In the genomic region with DNA sequence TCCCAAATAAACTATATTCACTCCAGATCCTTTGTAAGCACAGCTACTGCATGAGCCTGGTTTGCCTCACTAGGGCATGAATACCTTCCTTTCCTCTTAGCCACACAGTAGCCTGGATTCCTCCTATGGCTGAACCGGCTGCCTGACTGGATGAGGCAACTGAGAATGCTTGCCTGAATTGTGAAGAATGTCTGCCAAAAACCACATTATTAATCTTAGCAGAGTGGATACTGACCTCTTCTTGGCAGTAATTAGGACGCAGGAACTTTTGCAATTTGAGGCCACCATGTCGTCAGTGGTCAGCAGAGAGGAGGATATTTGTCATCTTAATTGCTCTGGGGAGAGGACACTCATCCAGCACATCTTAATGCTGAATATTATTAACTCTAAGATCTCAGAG, we compare ENCODE assay signal across 18 cellular contexts.
A peak's percentile ranks its signal among the peaks of the same experiment; 100 is the strongest.
DNase-seq lines count a peak whose midpoint lies in the region; ATAC-seq, FAIRE-seq and TF ChIP-seq lines count a peak whose summit lies in the region.
"Had no signal": no experiment of that assay in that cellular context is flagged by ENCODE, and none has a peak within 500 bp of the region (broad histone marks: within the 10 kb centered on the region; RNA-seq: fewer than 3 reads in every experiment).

No MANE protein-coding gene starts in this region.

- H3K36me3 Mint-ChIP-seq in Caco-2 (ENCODE audit: insufficient read depth, unreplicated experiment): no peaks in the 10 kb centered on the region

- CTCF ChIA-PET in Caco-2 (lab: Charles Lee): interaction anchor here (0.6 kb wide), 1 partner anchor 29 kb away, joined by 7 read pairs; no protein-coding TSS in a partner anchor

- BruUV-seq in Caco-2 (replicated peaks; lab: Mats Ljungman, UMichigan): no TSS peak

- TF ChIP-seq POLR2A in body of pancreas (IDR thresholded peaks at IDR 0.05): no peak

- no peak overlapping the region for H3K27ac Mint-ChIP-seq in Caco-2 (ENCODE audit: unreplicated experiment)

- FAIRE-seq in kidney (lab: Jason Lieb, UNC) (no peak), urothelium cell line (lab: Jason Lieb, UNC) (no peak)
- FAIRE-seq: A204.1, keratinocyte had no signal

- H3K9me3 ChIP-seq in body of pancreas: no peaks in the 10 kb centered on the region
- H3K9me3 ChIP-seq in kidney (ENCODE audit: control insufficient read depth in 1 of 2, low read length in 2 of 2): no peaks in the 10 kb centered on the region
- H3K9me3 ChIP-seq in Caco-2: no peaks in the 10 kb centered on the region
- H3K9me3 ChIP-seq: upper lobe of left lung had no signal

- H3K4me3 Mint-ChIP-seq in Caco-2 (ENCODE audit: unreplicated experiment): no peak overlapping the region

- no peaks in the 10 kb centered on the region for H3K9me3 Mint-ChIP-seq in Caco-2 (ENCODE audit: unreplicated experiment)

- H3K36me3 ChIP-seq in body of pancreas (replicated peaks in 1 of 2; ENCODE audit: insufficient read depth in 1 of 2, low read depth in 2 of 2): no peaks in the 10 kb centered on the region
- no peaks in the 10 kb centered on the region for H3K36me3 ChIP-seq in kidney (ENCODE audit: control insufficient read depth in 1 of 2, insufficient read depth in 2 of 2, low read length in 2 of 2)
- H3K36me3 ChIP-seq in Caco-2 (ENCODE audit: control insufficient read depth, insufficient read depth, low read length): no peaks in the 10 kb centered on the region
- H3K36me3 ChIP-seq: upper lobe of left lung had no signal

- intact Hi-C loops in Right ventricle myocardium superior (cut with DNase I) (no loop called here), cardiac septum (cut with DNase I) (no loop called here), body of pancreas (cut with DNase I) (no loop called here), kidney (cut with DNase I) (no loop called here), Caco-2 (cut with micrococcal nuclease; ENCODE audit: unreplicated experiment) (no loop called here)

- H3K4me1 ChIP-seq in body of pancreas (no peaks in the 10 kb centered on the region), kidney (ENCODE audit: control insufficient read depth in 1 of 2, insufficient read depth in 1 of 2, low read depth in 1 of 2, low read length in 2 of 2) (no peaks in the 10 kb centered on the region), Caco-2 (no peaks in the 10 kb centered on the region)

- H3K9ac ChIP-seq in kidney (ENCODE audit: low read length in 2 of 2): no peak overlapping the region

- TF ChIP-seq CTCF in body of pancreas (IDR thresholded peaks at IDR 0.05): no peak
- TF ChIP-seq CTCF in kidney (IDR thresholded peaks at IDR 0.05; ENCODE audit: borderline replicate concordance, extremely low read depth, insufficient read depth): no peak
- TF ChIP-seq CTCF in Caco-2 (IDR thresholded peaks at IDR 0.05; ENCODE audit: insufficient read depth in 1 of 2, low read depth in 1 of 2, low read length in 1 of 2, severe bottlenecking in 1 of 2, unreplicated experiment in 1 of 2): no peak

- H3K27me3 Mint-ChIP-seq in Caco-2 (ENCODE audit: insufficient read depth, unreplicated experiment): peaks cover 12% of the 10 kb centered on the region

- H3K27me3 ChIP-seq in body of pancreas: no peaks in the 10 kb centered on the region
- no peaks in the 10 kb centered on the region for H3K27me3 ChIP-seq in Caco-2 (replicated peaks; ENCODE audit: control insufficient read depth, insufficient read depth, low read length)
- H3K27me3 ChIP-seq: upper lobe of left lung had no signal

- ATAC-seq in Right ventricle myocardium superior (ENCODE audit: poor library complexity): peak; percentile 43
- ATAC-seq in body of pancreas: peak; percentile 75
- no peak for ATAC-seq in GM19463 (IDR thresholded peaks at IDR 0.05; ENCODE audit: unreplicated experiment)
- no peak for ATAC-seq in GM21360 (IDR thresholded peaks at IDR 0.05; ENCODE audit: unreplicated experiment)

- H3K4me3 ChIP-seq in body of pancreas: no peak overlapping the region
- H3K4me3 ChIP-seq in kidney (ENCODE audit: low read length in 2 of 2): no peak overlapping the region
- H3K4me3 ChIP-seq in Caco-2 (ENCODE audit: low read depth, low read length): no peak overlapping the region
- H3K4me3 ChIP-seq: upper lobe of left lung had no signal

- no peak for DNase-seq in Right ventricle myocardium superior
- no peak for DNase-seq in cardiac septum (ENCODE audit: low spot score)
- DNase-seq in body of pancreas: peak in 2 of 4 donors; percentile 5 to 13
- peak; percentile 59 for DNase-seq in kidney
- peak; percentile 11 for DNase-seq in urothelium cell line (ENCODE audit: low spot score)
- no peak for DNase-seq in Caco-2
- DNase-seq: activated CD4-positive, alpha-beta T cell treated with anti-CD3 and anti-CD28 coated beads, Interleukin-2, amount 50 U/mL, for 48 hours; GOT3; NCI-H1105; NCI-H510A; nucleus accumbens; T-helper 9 cell; upper lobe of left lung had no signal

- POLR2A ChIA-PET in Caco-2 (lab: Charles Lee): no interaction called here

- H3K27ac ChIP-seq in body of pancreas (no peak overlapping the region), kidney (ENCODE audit: low read depth in 2 of 2, low read length in 2 of 2) (no peak overlapping the region)
- H3K27ac ChIP-seq: RWPE1, upper lobe of left lung had no signal

- H3K4me1 Mint-ChIP-seq in Caco-2 (ENCODE audit: low read depth, unreplicated experiment): no peaks in the 10 kb centered on the region

- 11 to 20% methylated on average over 3 of the region's 3 CpGs for WGBS in body of pancreas, 2 donors

Comparison
In these comparisons a context has a peak if more than half of its experiments do, and no peak if none do; other contexts are left out.
1. ATAC-seq: peak in Right ventricle myocardium superior (single experiment) and body of pancreas (single experiment); none in GM19463 (single experiment) and GM21360 (single experiment).
2. DNase-seq: peak in kidney (single experiment) and urothelium cell line (single experiment); none in Right ventricle myocardium superior (single experiment), cardiac septum (single experiment) and Caco-2 (0 of 2).